Comparison of ENCODE assay signal across 28 cellular contexts in the genomic region with DNA sequence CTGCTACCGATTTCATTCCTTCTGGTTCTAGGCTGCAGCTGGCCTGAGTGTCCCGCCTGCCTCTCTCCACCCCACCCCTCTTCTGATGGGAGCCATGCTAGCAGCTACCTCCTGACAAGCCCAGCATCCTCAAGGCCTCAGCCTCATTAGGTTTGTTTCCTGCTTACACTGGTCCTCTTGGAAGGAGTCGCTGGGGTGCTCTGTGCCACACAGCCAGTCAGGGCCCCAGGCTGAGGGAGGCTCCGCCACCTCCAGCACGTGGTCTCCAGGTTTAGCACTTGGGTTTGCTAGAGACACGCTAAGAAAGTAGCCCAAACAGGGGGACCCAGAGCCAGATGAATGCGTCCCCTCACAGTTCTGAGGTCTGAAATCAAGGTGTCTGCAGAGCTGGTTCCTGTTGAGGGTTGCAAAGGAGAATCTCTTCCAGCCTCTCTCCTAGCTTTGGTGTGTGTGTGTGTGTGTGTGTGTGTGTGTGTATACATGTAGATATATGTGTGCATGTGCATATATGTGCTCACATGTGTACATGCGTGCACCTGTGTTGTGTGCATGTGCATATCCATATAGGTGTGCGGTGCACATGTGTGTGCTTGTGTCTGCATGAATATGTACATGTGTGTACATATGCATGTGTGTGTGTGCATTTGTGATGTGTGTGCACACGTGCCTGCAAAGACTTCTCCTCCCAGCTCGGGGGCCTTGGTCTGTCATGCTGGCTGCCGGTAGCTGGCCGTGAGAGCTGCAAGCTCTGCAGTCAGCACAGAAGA.
"Had no signal": no experiment of that assay in that cellular context is flagged by ENCODE, and none has a peak within 500 bp of the region (broad histone marks: within the 10 kb centered on the region; RNA-seq: fewer than 3 reads in every experiment).

No MANE protein-coding gene starts in this region.

- H3K4me1 Mint-ChIP-seq: naive B cell; natural killer cell; nephron; stimulated activated memory B cell treated with anti-CD40 and anti-IgM and Interleukin-4, amounts not matched to agents 10 μg/mL and 1 μg/mL and 100 μg/mL, for 72 hours; stimulated activated naive CD8-positive, alpha-beta T cell treated with anti-CD3 and anti-CD28 coated beads, Interleukin-15, amount 100 ng/mL, for 72 hours had no signal

- H3K9me3 Mint-ChIP-seq: natural killer cell, nephron, type B pancreatic cell had no signal

- H3K27me3 ChIP-seq: ovary, testis, transverse colon, upper lobe of right lung, uterus had no signal

- H3K9me3 ChIP-seq: ovary, psoas muscle, suprapubic skin, testis, tibial artery, transverse colon, upper lobe of right lung, uterus had no signal

- H3K27me3 Mint-ChIP-seq: stimulated activated naive CD8-positive, alpha-beta T cell treated with anti-CD3 and anti-CD28 coated beads, Interleukin-15, amount 100 ng/mL, for 72 hours had no signal

- H3K4me3 ChIP-seq: ovary, psoas muscle, skin epidermis, smooth muscle cell, suprapubic skin, testis, tibial artery, transverse colon, upper lobe of right lung, uterus had no signal

- H3K36me3 Mint-ChIP-seq: naive B cell; natural killer cell; stimulated activated memory B cell treated with anti-CD40 and anti-IgM and Interleukin-4, amounts not matched to agents 10 μg/mL and 1 μg/mL and 100 μg/mL, for 72 hours; type B pancreatic cell had no signal

- H3K27ac Mint-ChIP-seq: natural killer cell; nephron; progenitor cell of endocrine pancreas; stimulated activated memory B cell treated with anti-CD40 and anti-IgM and Interleukin-4, amounts not matched to agents 10 μg/mL and 1 μg/mL and 100 μg/mL, for 72 hours; stimulated activated naive CD8-positive, alpha-beta T cell treated with anti-CD3 and anti-CD28 coated beads, Interleukin-15, amount 100 ng/mL, for 72 hours; type B pancreatic cell had no signal

- H3K4me1 ChIP-seq: parathyroid adenoma, psoas muscle, suprapubic skin, testis, tibial artery, transverse colon, upper lobe of right lung, uterus had no signal

- DNase-seq: naive B cell; natural killer cell; occipital lobe; ovary; psoas muscle; right cardiac atrium; stimulated activated CD4-positive, alpha-beta T cell treated with anti-CD3 and anti-CD28 coated beads, Interleukin-15, amount 100 ng/mL, for 24 hours; stimulated activated CD4-positive, alpha-beta T cell treated with anti-CD3 and anti-CD28 coated beads, Interleukin-2, amount 100 ng/mL, for 24 hours; stimulated activated CD4-positive, alpha-beta T cell treated with anti-CD3 and anti-CD28 coated beads, Interleukin-2, amount 100 ng/mL, for 48 hours; stimulated activated CD4-positive, alpha-beta T cell treated with anti-CD3 and anti-CD28 coated beads, Interleukin-4, amount 100 ng/mL, for 24 hours; stimulated activated naive CD4-positive, alpha-beta T cell; stimulated activated naive CD8-positive, alpha-beta T cell treated with anti-CD3 and anti-CD28 coated beads, Interleukin-15, amount 100 ng/mL, for 72 hours; stimulated activated naive CD8-positive, alpha-beta T cell treated with anti-CD3 and anti-CD28 coated beads, Interleukin-15, Interleukin-2, amounts not matched to agents 100 U/mL and 50 U/mL, for 24 hours; substantia nigra; testis; tibial artery; transverse colon; upper lobe of right lung; uterus had no signal

- H3K4me3 Mint-ChIP-seq: natural killer cell; nephron; stimulated activated memory B cell treated with anti-CD40 and anti-IgM and Interleukin-4, amounts not matched to agents 10 μg/mL and 1 μg/mL and 100 μg/mL, for 72 hours; stimulated activated naive CD8-positive, alpha-beta T cell treated with anti-CD3 and anti-CD28 coated beads, Interleukin-15, amount 100 ng/mL, for 72 hours; type B pancreatic cell had no signal

- H3K9ac ChIP-seq: parathyroid adenoma had no signal

- ATAC-seq: psoas muscle; right cardiac atrium; sciatic nerve; stimulated activated memory B cell treated with anti-CD40 and anti-IgM and Interleukin-4, amounts not matched to agents 10 μg/mL and 1 μg/mL and 100 μg/mL, for 72 hours; stimulated activated naive CD8-positive, alpha-beta T cell treated with anti-CD3 and anti-CD28 coated beads, Interleukin-15, amount 100 ng/mL, for 72 hours; stimulated activated naive CD8-positive, alpha-beta T cell treated with anti-CD3 and anti-CD28 coated beads, Interleukin-15, Interleukin-2, amounts not matched to agents 100 U/mL and 50 U/mL, for 24 hours; upper lobe of right lung had no signal

- H3K27ac ChIP-seq: ovary, parathyroid adenoma, psoas muscle, skin epidermis, suprapubic skin, testis, tibial artery, transverse colon, upper lobe of right lung, uterus had no signal

- H3K4me2 ChIP-seq: smooth muscle cell had no signal

- H3K36me3 ChIP-seq: ovary, suprapubic skin, tibial artery, transverse colon, upper lobe of right lung, uterus had no signal

- H2AFZ ChIP-seq: parathyroid adenoma had no signal

- H3K79me2 ChIP-seq: parathyroid adenoma had no signal
